ENCODE assay signal across 21 cellular contexts in the genomic region with DNA sequence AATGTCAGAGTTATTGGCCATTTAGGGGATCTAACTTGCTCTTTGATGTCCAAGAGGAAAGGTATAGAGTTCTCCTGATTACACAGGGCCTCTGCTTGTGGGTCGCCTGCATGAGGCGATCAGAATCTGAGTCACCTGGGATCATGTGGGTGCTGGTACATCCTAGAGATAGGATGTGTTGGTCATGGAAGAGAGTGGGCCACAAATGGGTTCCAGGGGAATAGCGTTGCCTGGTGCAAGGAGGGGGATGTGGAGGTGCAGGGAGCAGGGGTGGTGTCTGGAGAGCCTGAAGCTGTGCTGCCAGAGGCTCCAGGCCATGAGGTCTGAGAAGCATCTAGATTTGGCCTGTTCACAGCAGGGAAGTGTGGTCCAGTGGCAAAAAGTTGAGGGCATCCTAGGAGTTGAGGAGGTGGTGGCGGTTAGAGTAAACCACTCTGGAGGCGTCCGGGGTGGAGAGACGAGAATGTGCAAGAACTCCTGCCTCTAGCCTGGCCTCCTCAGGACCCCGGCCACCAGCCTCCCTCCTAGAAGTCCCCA.
DNase-seq lines count a peak whose midpoint lies in the region; ATAC-seq and TF ChIP-seq lines count a peak whose summit lies in the region.
"Had no signal": no experiment of that assay in that cellular context is flagged by ENCODE, and none has a peak within 500 bp of the region (broad histone marks: within the 10 kb centered on the region; RNA-seq: fewer than 3 reads in every experiment).

No MANE protein-coding gene starts in this region.

- H2AK5ac ChIP-seq in neuronal stem cell (ENCODE audit: low read depth, low read length) = peak overlapping the region; percentile 9

- no peak overlapping the region for H2BK5ac ChIP-seq in neuronal stem cell (ENCODE audit: low read length)

- intact Hi-C loops in sigmoid colon (cut with DNase I) = no loop called here

- H3K36me3 Mint-ChIP-seq in CD4-positive, CD25-positive, alpha-beta regulatory T cell = no peaks in the 10 kb centered on the region
- H3K36me3 Mint-ChIP-seq in glutamatergic neuron (ENCODE audit: unreplicated experiment) = no peaks in the 10 kb centered on the region
- H3K36me3 Mint-ChIP-seq: CD14-positive monocyte; CD8-positive, alpha-beta T cell had no signal

- peaks cover 0 to 2% (median 0%) of the 10 kb centered on the region in 7 donors for H3K9me3 Mint-ChIP-seq in CD4-positive, CD25-positive, alpha-beta regulatory T cell
- H3K9me3 Mint-ChIP-seq in glutamatergic neuron (ENCODE audit: unreplicated experiment) = peaks cover 1% of the 10 kb centered on the region
- H3K9me3 Mint-ChIP-seq: CD14-positive monocyte; CD8-positive, alpha-beta T cell; GM23338 had no signal

- peak overlapping the region in 2 of 3 donors; percentile 7 to 28 for H3K27ac Mint-ChIP-seq in CD4-positive, CD25-positive, alpha-beta regulatory T cell
- peak overlapping the region; percentile 64 for H3K27ac Mint-ChIP-seq in glutamatergic neuron (ENCODE audit: unreplicated experiment)
- H3K27ac Mint-ChIP-seq: CD8-positive, alpha-beta T cell; GM23338 had no signal

- no peak overlapping the region for H2BK15ac ChIP-seq in neuronal stem cell (ENCODE audit: low read length)

- TF ChIP-seq CTCF in RWPE2 (IDR thresholded peaks at IDR 0.05; ENCODE audit: poor library complexity, severe bottlenecking) (no peak), glutamatergic neuron (IDR thresholded peaks at IDR 0.05; ENCODE audit: partially characterized antibody, unreplicated experiment) (no peak), sigmoid colon (IDR thresholded peaks at IDR 0.05) (no peak)

- no peaks in the 10 kb centered on the region for H3K36me3 ChIP-seq in CD4-positive, CD25-positive, alpha-beta regulatory T cell (ENCODE audit: control insufficient read depth, insufficient read depth, low read length)
- H3K36me3 ChIP-seq in RWPE2 (ENCODE audit: low read depth) (no peaks in the 10 kb centered on the region), neuronal stem cell (replicated peaks in 1 of 2; ENCODE audit: control insufficient read depth in 2 of 2, insufficient read depth in 2 of 2, low read length in 2 of 2) (no peaks in the 10 kb centered on the region), sigmoid colon (no peaks in the 10 kb centered on the region), Karpas-422 (ENCODE audit: insufficient read depth, low read length) (no peaks in the 10 kb centered on the region)

- peak overlapping the region; percentile 95 for H3K23ac ChIP-seq in neuronal stem cell (ENCODE audit: low read depth, low read length, poor library complexity)

- H2BK12ac ChIP-seq in neuronal stem cell (ENCODE audit: low read length) = no peak overlapping the region

- H3K14ac ChIP-seq in neuronal stem cell (ENCODE audit: low read length) = peak overlapping the region; percentile 89

- no peaks in the 10 kb centered on the region for H3K79me1 ChIP-seq in neuronal stem cell (ENCODE audit: low read depth, low read length)

- no peak overlapping the region for H4K91ac ChIP-seq in neuronal stem cell (ENCODE audit: low read depth, low read length, poor library complexity)

- no peaks in the 10 kb centered on the region for H3K79me2 ChIP-seq in Karpas-422 (ENCODE audit: low read length)

- no peak overlapping the region for H3K27ac ChIP-seq in CD4-positive, CD25-positive, alpha-beta regulatory T cell (ENCODE audit: insufficient read depth, low read length, poor library complexity, severe bottlenecking)
- H3K27ac ChIP-seq in RWPE2 (ENCODE audit: poor library complexity, severe bottlenecking) (no peak overlapping the region), neuronal stem cell (replicated peaks; ENCODE audit: low read length) (no peak overlapping the region), sigmoid colon (no peak overlapping the region), Karpas-422 (ENCODE audit: low read length) (no peak overlapping the region)
- H3K27ac ChIP-seq: HL-60 had no signal

- H3K9ac ChIP-seq in neuronal stem cell (ENCODE audit: low read depth, low read length, poor library complexity) (no peak overlapping the region), Karpas-422 (ENCODE audit: low read length) (no peak overlapping the region)

- no peaks in the 10 kb centered on the region for H4K20me1 ChIP-seq in Karpas-422 (ENCODE audit: insufficient read depth, low read depth, low read length)

- no peak for DNase-seq in CD4-positive, CD25-positive, alpha-beta regulatory T cell
- DNase-seq in RWPE2 (ENCODE audit: low spot score) (peak; percentile 19), glutamatergic neuron (no peak), neuronal stem cell (ENCODE audit: low spot score) (no peak), HPDE6-E6E7 (ENCODE audit: extremely low spot score) (no peak), sigmoid colon (no peak), NCI-H2227 treated with DMSO at 0.1 percent for 48 hours (lab: John Stamatoyannopoulos, UW) (no peak), Karpas-422 (no peak)
- DNase-seq: ACHN; AML-193; Calu3; CD8-positive, alpha-beta T cell; DMS79 treated with DMSO at 0.1 percent for 48 hours; GF-D8; HCEC 1CT; IMR-90; KG1 had no signal

- peaks cover 0 to 9% (median 0%) of the 10 kb centered on the region in 4 donors for H3K4me1 Mint-ChIP-seq in CD4-positive, CD25-positive, alpha-beta regulatory T cell
- H3K4me1 Mint-ChIP-seq in glutamatergic neuron (ENCODE audit: low read depth, unreplicated experiment) = peaks cover 9% of the 10 kb centered on the region
- H3K4me1 Mint-ChIP-seq: CD14-positive monocyte had no signal

- H3K4me3 Mint-ChIP-seq in CD4-positive, CD25-positive, alpha-beta regulatory T cell = no peak overlapping the region
- H3K4me3 Mint-ChIP-seq in glutamatergic neuron (ENCODE audit: unreplicated experiment) = no peak overlapping the region
- H3K4me3 Mint-ChIP-seq: CD14-positive monocyte; CD8-positive, alpha-beta T cell; GM23338 had no signal

- no peak for ATAC-seq in CD4-positive, CD25-positive, alpha-beta regulatory T cell (ENCODE audit: low read depth in 2 of 2)
- no peak for ATAC-seq in RWPE2 (ENCODE audit: low read depth)
- ATAC-seq: CD8-positive, alpha-beta T cell; GM12878; GM23338 had no signal

- no peaks in the 10 kb centered on the region for H3K4me1 ChIP-seq in CD4-positive, CD25-positive, alpha-beta regulatory T cell (ENCODE audit: control insufficient read depth, insufficient read depth, low read length, poor library complexity, severe bottlenecking)
- no peaks in the 10 kb centered on the region for H3K4me1 ChIP-seq in RWPE2 (ENCODE audit: insufficient read depth, poor library complexity, severe bottlenecking)
- no peaks in the 10 kb centered on the region for H3K4me1 ChIP-seq in neuronal stem cell (ENCODE audit: control insufficient read depth in 2 of 2, insufficient read depth in 1 of 2, low read depth in 1 of 2, low read length in 2 of 2)
- no peaks in the 10 kb centered on the region for H3K4me1 ChIP-seq in sigmoid colon
- no peaks in the 10 kb centered on the region for H3K4me1 ChIP-seq in Karpas-422 (ENCODE audit: low read length)

- no peak overlapping the region for H2BK120ac ChIP-seq in neuronal stem cell (ENCODE audit: low read depth, low read length)

- H3K4me2 ChIP-seq in neuronal stem cell (ENCODE audit: insufficient read depth, low read length, poor library complexity, severe bottlenecking) (no peak overlapping the region), Karpas-422 (ENCODE audit: low read depth, low read length, poor library complexity, severe bottlenecking) (no peak overlapping the region)
- H3K4me2 ChIP-seq: GM23338 had no signal

- H4K8ac ChIP-seq in neuronal stem cell (ENCODE audit: low read depth, low read length) = no peak overlapping the region

- no peak for TF ChIP-seq POLR2A in sigmoid colon (IDR thresholded peaks at IDR 0.05)

- no peak for TF ChIP-seq EP300 in sigmoid colon (IDR thresholded peaks at IDR 0.05)

- WGBS in neuronal stem cell (ENCODE audit: extremely low coverage in 2 of 2, insufficient read length in 2 of 2, insufficient replicate concordance in 1 of 2), 2 donors = no CpG with 5 or more reads among the region's 8 CpGs
- 82 to 90% methylated on average over 8 of the region's 8 CpGs for WGBS in sigmoid colon, 2 donors

- no peak overlapping the region for H2AFZ ChIP-seq in neuronal stem cell (ENCODE audit: low read length)
- no peak overlapping the region for H2AFZ ChIP-seq in Karpas-422 (ENCODE audit: low read length)
- H2AFZ ChIP-seq: GM23338 had no signal

- H3K4me3 ChIP-seq in CD4-positive, CD25-positive, alpha-beta regulatory T cell (ENCODE audit: low read depth, low read length) = no peak overlapping the region
- no peak overlapping the region for H3K4me3 ChIP-seq in RWPE2 (ENCODE audit: severe bottlenecking)
- no peak overlapping the region for H3K4me3 ChIP-seq in neuronal stem cell (ENCODE audit: low read length in 2 of 2)
- H3K4me3 ChIP-seq in sigmoid colon = no peak overlapping the region
- no peak overlapping the region for H3K4me3 ChIP-seq in Karpas-422 (ENCODE audit: low read length)
- H3K4me3 ChIP-seq: GM12878, GM23338 had no signal

- no peaks in the 10 kb centered on the region for H3K27me3 ChIP-seq in CD4-positive, CD25-positive, alpha-beta regulatory T cell (ENCODE audit: control insufficient read depth, insufficient read depth, low read length)
- no peaks in the 10 kb centered on the region for H3K27me3 ChIP-seq in RWPE2 (ENCODE audit: insufficient read depth, poor library complexity, severe bottlenecking)
- H3K27me3 ChIP-seq in neuronal stem cell (ENCODE audit: control insufficient read depth in 3 of 3, insufficient read depth in 3 of 3, low read depth in 1 of 3, low read length in 3 of 3) = peaks cover 0 to 11% (median 0%) of the 10 kb centered on the region in 3 experiments
- H3K27me3 ChIP-seq in sigmoid colon = no peaks in the 10 kb centered on the region
- no peaks in the 10 kb centered on the region for H3K27me3 ChIP-seq in Karpas-422 (ENCODE audit: low read length)

- H3K4ac ChIP-seq in neuronal stem cell (ENCODE audit: low read length) = no peak overlapping the region

- peaks cover 10% of the 10 kb centered on the region for H3K27me3 Mint-ChIP-seq in CD4-positive, CD25-positive, alpha-beta regulatory T cell
- H3K27me3 Mint-ChIP-seq in glutamatergic neuron (ENCODE audit: unreplicated experiment) = peaks cover 5% of the 10 kb centered on the region

- no peaks in the 10 kb centered on the region for H3K9me3 ChIP-seq in CD4-positive, CD25-positive, alpha-beta regulatory T cell (ENCODE audit: control insufficient read depth in 2 of 2, low read length in 2 of 2)
- H3K9me3 ChIP-seq in RWPE2 (ENCODE audit: severe bottlenecking) (no peaks in the 10 kb centered on the region), neuronal stem cell (replicated peaks in 1 of 2; ENCODE audit: control insufficient read depth in 2 of 2, insufficient read depth in 1 of 2, low read depth in 1 of 2, low read length in 2 of 2) (no peaks in the 10 kb centered on the region), sigmoid colon (no peaks in the 10 kb centered on the region), Karpas-422 (ENCODE audit: low read length) (no peaks in the 10 kb centered on the region)

- no peaks in the 10 kb centered on the region for H3K9me2 ChIP-seq in Karpas-422 (replicated peaks; ENCODE audit: insufficient read depth, low read length)

- H3K18ac ChIP-seq in neuronal stem cell (ENCODE audit: low read length) = peak overlapping the region; percentile 28
